In genomic region chr17:41739661-41740352, GRCh38 we compare ENCODE assay signal across 15 cellular contexts. TPM values are rescaled to one million over a fixed set of nuclear protein-coding genes. Genes with fewer than 3 reads are reported as not detected.
DNase-seq lines count a peak whose midpoint lies in the region; ATAC-seq, FAIRE-seq and TF ChIP-seq lines count a peak whose summit lies in the region.
"Had no signal": no experiment of that assay in that cellular context is flagged by ENCODE, and none has a peak within 500 bp of the region (broad histone marks: within the 10 kb centered on the region; RNA-seq: fewer than 3 reads in every experiment).

No MANE protein-coding gene starts in this region.

- H3K9me3 Mint-ChIP-seq in GM23338 = no peaks in the 10 kb centered on the region

- FAIRE-seq in A549 (lab: Jason Lieb, UNC) (no peak), RCC 7860 (lab: Jason Lieb, UNC) (no peak)

- H3K4me1 ChIP-seq in A549 = peaks cover 33% of the 10 kb centered on the region
- H3K4me1 ChIP-seq in GM23338 (ENCODE audit: insufficient read depth) = peaks cover 17% of the 10 kb centered on the region

- no peaks in the 10 kb centered on the region for H3K36me3 ChIP-seq in GM23338 (ENCODE audit: insufficient read depth)
- H3K36me3 ChIP-seq: right atrium auricular region, thoracic aorta had no signal

- DNase-seq in A549 (ENCODE audit: low read depth in 1 of 2, low spot score in 1 of 2) (peak; percentile 56 to 73), GM23338 (ENCODE audit: low spot score) (no peak), RCC 7860 (ENCODE audit: low spot score) (peak; percentile 33), fibroblast of the aortic adventitia (ENCODE audit: low read depth) (peak; percentile 5), lower leg skin (ENCODE audit: low spot score in 2 of 2) (no peak), T-helper 2 cell (no peak)
- DNase-seq: activated CD8-positive, alpha-beta memory T cell treated with anti-CD3 and anti-CD28 coated beads for 24 hours; activated naive CD4-positive, alpha-beta T cell treated with anti-CD3 and anti-CD28 coated beads, Interleukin-2, amount 50 U/mL, for 16 hours had no signal

- peak overlapping the region; percentile 68 to 85 for H3K27ac ChIP-seq in A549
- H3K27ac ChIP-seq in GM23338 (ENCODE audit: low read depth) = no peak overlapping the region
- H3K27ac ChIP-seq: right atrium auricular region, thoracic aorta had no signal

- no peak for TF ChIP-seq RAD21 in A549 (conservative IDR thresholded peaks at IDR 0.05 in 1 of 2, IDR thresholded peaks at IDR 0.05 in 1 of 2)

- POLR2A ChIA-PET in A549 (lab: Yijun Ruan, JAX) = interaction anchor here (1.3 kb wide), 1 partner anchor 51 kb away, joined by 3 read pairs; the partner anchor contains the start of gene EIF1

- no peaks in the 10 kb centered on the region for H4K20me1 ChIP-seq in GM23338 (replicated peaks; ENCODE audit: insufficient read depth)

- no peaks in the 10 kb centered on the region for H3K9me3 ChIP-seq in A549
- H3K9me3 ChIP-seq: right atrium auricular region, thoracic aorta had no signal

- peaks cover 31% of the 10 kb centered on the region for H3K27me3 ChIP-seq in GM23338 (ENCODE audit: insufficient read depth)

- no peak for TF ChIP-seq EP300 in A549 (IDR thresholded peaks at IDR 0.05)

- H3K4me1 Mint-ChIP-seq in GM23338 = peaks cover 18% of the 10 kb centered on the region

- WGBS in A549 (ENCODE audit: missing lambda C conversion rate) = 34% methylated on average over 8 of the region's 9 CpGs
- WGBS in lower leg skin, 2 donors = 58 to 62% methylated on average over 6 to 8 of the region's 9 CpGs

- intact Hi-C loops in lower leg skin (cut with DNase I; ENCODE audit: low total_unique reads) = no loop called here

- no peak overlapping the region for H3K27ac Mint-ChIP-seq in GM23338

- no peaks in the 10 kb centered on the region for H3K79me2 ChIP-seq in GM23338 (replicated peaks; ENCODE audit: insufficient read depth)

- ATAC-seq in A549 (peak; percentile 2 to 14; a peak in 3 of 6 replicates), GM23338 (no peak), HG02973 (IDR thresholded peaks at IDR 0.05; ENCODE audit: unreplicated experiment) (no peak), HG02840 (IDR thresholded peaks at IDR 0.05; ENCODE audit: low FRiP score, unreplicated experiment) (no peak)

- H3K4me3 ChIP-seq in A549 (no peak overlapping the region), GM23338 (no peak overlapping the region), fibroblast of the aortic adventitia (ENCODE audit: low read depth, low read length) (no peak overlapping the region), lower leg skin (ENCODE audit: low read depth, poor library complexity, severe bottlenecking) (no peak overlapping the region)
- H3K4me3 ChIP-seq: right atrium auricular region, thoracic aorta had no signal

- TF ChIP-seq CTCF in A549 (IDR thresholded peaks at IDR 0.05) = no peak
- TF ChIP-seq CTCF in GM23338 (conservative IDR thresholded peaks at IDR 0.05; ENCODE audit: low read depth in 2 of 2) = no peak
- no peak for TF ChIP-seq CTCF in fibroblast of the aortic adventitia (IDR thresholded peaks at IDR 0.05; ENCODE audit: insufficient read depth, low read length)
- TF ChIP-seq CTCF in lower leg skin (IDR thresholded peaks at IDR 0.05) = no peak

- H3F3A ChIP-seq in GM23338 (replicated peaks; ENCODE audit: low read depth) = no peaks in the 10 kb centered on the region; the same call in 1 of the 2 replicates

- CTCF ChIA-PET in A549 (lab: Yijun Ruan, JAX) = interaction anchor here (0.7 to 96.0 kb wide), 5 partner anchors 11 to 224 kb away, joined by 3 to 3262 read pairs (median 3); partner anchors contain the start of genes FKBP10, JUP and P3H4

- no peak for TF ChIP-seq POLR2A in A549 (IDR thresholded peaks at IDR 0.05; ENCODE audit: low read length)
- no peak for TF ChIP-seq POLR2A in lower leg skin (IDR thresholded peaks at IDR 0.05)

- H3K4me2 ChIP-seq in A549 (peak overlapping the region; percentile 43), GM23338 (no peak overlapping the region)

- H3K9me2 ChIP-seq in GM23338 (ENCODE audit: insufficient read depth) = no peaks in the 10 kb centered on the region

- peaks cover 2% of the 10 kb centered on the region; the same call in 1 of the 3 replicates for H3K36me3 Mint-ChIP-seq in GM23338 (ENCODE audit: low read depth)

- no peak overlapping the region; the same call in 2 of the 3 replicates for H3K4me3 Mint-ChIP-seq in GM23338

- peaks cover 35% of the 10 kb centered on the region for H3K27me3 Mint-ChIP-seq in GM23338 (ENCODE audit: insufficient read depth, low read depth, poor library complexity)

- peak overlapping the region; percentile 38; the same call in 1 of the 2 replicates for H2AFZ ChIP-seq in GM23338

TF ChIP-seq in A549, 52 proteins besides CTCF, POLR2A, EP300 and RAD21:
- TF ChIP-seq CBX2 (IDR thresholded peaks at IDR 0.05; ENCODE audit: borderline replicate concordance, low read depth) (no peak), FOSL2 (IDR thresholded peaks at IDR 0.05) (no peak), FOSL2 (CRISPR knock-in tag; IDR thresholded peaks at IDR 0.05) (peak; percentile 46)

TF ChIP-seq in GM23338, 12 proteins besides CTCF, POLR2A, EP300 and RAD21 (continues in another document):
- TF ChIP-seq JUNB (IDR thresholded peaks at IDR 0.05; ENCODE audit: unreplicated experiment) = no peak
- TF ChIP-seq STAT1 (IDR thresholded peaks at IDR 0.05; ENCODE audit: unreplicated experiment) = no peak
- TF ChIP-seq EZH2phosphoT487 (IDR thresholded peaks at IDR 0.05; ENCODE audit: unreplicated experiment) = no peak

RNA-seq across cellular contexts. Expression of gene HAP1, which starts 5.4 kb away (rescaled TPM):
- polyA plus RNA-seq in A549 (2011; rRNA removed) (2.0 and 2.2 TPM in 2 replicates), A549 (2017; fragmentation: RNase III; extraction: RNeasy Plus Mini Kit Qiagen cat#74134 plus additional on column Dnase treatment) (1.3 to 2.3 TPM (median 1.6 TPM) in 3 replicates), GM23338 (2016; fragmentation: Nextera tagmentation; extraction: Ambion mirVana) (1.4 and 1.6 TPM in 2 replicates)
- polyA plus RNA-seq in A549 (2012; cell fraction: cytosol; rRNA removed) = 0.86 and 1.2 TPM in 2 replicates
- 8.2 and 8.4 TPM in 2 replicates for polyA plus RNA-seq in A549 (2012; cell fraction: nucleus; rRNA removed)
- polyA minus RNA-seq in A549 (2011; rRNA and poly(A)+ RNA removed) = 0.66 and 1.2 TPM in 2 replicates
- 2.2 and 3.5 TPM in 2 replicates for total RNA-seq in GM23338 (2014; rRNA removed; shearing (Covaris generic))
- total RNA-seq in fibroblast of the aortic adventitia (ENCODE audit: low replicate concordance) (under 0.01 TPM in 1 of 2 replicates, not detected in the other), lower leg skin (1 to 10 TPM in 2 of 4 donors, under 1 TPM in 2; 0.75 to 1.8 (median 1.1) TPM)
- total RNA-seq: mononuclear cell had no signal

RNA-seq across cellular contexts. Expression of gene GAST, which starts 27.7 kb away (rescaled TPM):
- polyA plus RNA-seq in A549 (2011; rRNA removed) (not detected in 2 replicates), A549 (2017; fragmentation: RNase III; extraction: RNeasy Plus Mini Kit Qiagen cat#74134 plus additional on column Dnase treatment) (not detected in 3 replicates), GM23338 (2016; fragmentation: Nextera tagmentation; extraction: Ambion mirVana) (not detected in 2 replicates)
- polyA plus RNA-seq in A549 (2012; cell fraction: cytosol; rRNA removed) = not detected in 2 replicates
- not detected in 2 replicates for polyA plus RNA-seq in A549 (2012; cell fraction: nucleus; rRNA removed)
- not detected in 2 replicates for polyA minus RNA-seq in A549 (2011; rRNA and poly(A)+ RNA removed)
- not detected in 2 replicates for total RNA-seq in GM23338 (2014; rRNA removed; shearing (Covaris generic))
- total RNA-seq in fibroblast of the aortic adventitia (ENCODE audit: low replicate concordance) (not detected in 2 replicates), lower leg skin (not detected)
- total RNA-seq: dermis microvascular lymphatic vessel endothelial cell; mononuclear cell; right atrium auricular region; T-helper 1 cell treated with Interleukin-12 subunit alpha and Interleukin-12 subunit beta and Interleukin-4 antibody, amounts not matched to agents 30 ng/mL and 1 ng/mL, for 36 hours; thoracic aorta had no signal

RNA-seq across cellular contexts. Expression of gene JUP, which starts 46.7 kb away (rescaled TPM):
- polyA plus RNA-seq in A549 (2011; rRNA removed) (54.8 and 110 TPM in 2 replicates), A549 (2017; fragmentation: RNase III; extraction: RNeasy Plus Mini Kit Qiagen cat#74134 plus additional on column Dnase treatment) (63.3 to 127 TPM (median 107 TPM) in 3 replicates), GM23338 (2016; fragmentation: Nextera tagmentation; extraction: Ambion mirVana) (45.5 and 47.2 TPM in 2 replicates)
- polyA plus RNA-seq in A549 (2012; cell fraction: cytosol; rRNA removed) = 93.3 and 130 TPM in 2 replicates
- polyA plus RNA-seq in A549 (2012; cell fraction: nucleus; rRNA removed) = 256 and 307 TPM in 2 replicates
- 102 and 136 TPM in 2 replicates for polyA minus RNA-seq in A549 (2011; rRNA and poly(A)+ RNA removed)
- 160 and 177 TPM in 2 replicates for total RNA-seq in GM23338 (2014; rRNA removed; shearing (Covaris generic))
- total RNA-seq in fibroblast of the aortic adventitia (ENCODE audit: low replicate concordance) (4.7 and 8.9 TPM in 2 replicates), lower leg skin (1,000 to 10,000 TPM; 1,980 to 2,336 (median 2,116) TPM)

RNA-seq across cellular contexts. Expression of gene EIF1, which starts 51.1 kb away (rescaled TPM):
- polyA plus RNA-seq in A549 (2011; rRNA removed) (873 and 1,224 TPM in 2 replicates), A549 (2017; fragmentation: RNase III; extraction: RNeasy Plus Mini Kit Qiagen cat#74134 plus additional on column Dnase treatment) (827 to 920 TPM (median 834 TPM) in 3 replicates), GM23338 (2016; fragmentation: Nextera tagmentation; extraction: Ambion mirVana) (525 and 603 TPM in 2 replicates)
- polyA plus RNA-seq in A549 (2012; cell fraction: cytosol; rRNA removed) = 405 and 437 TPM in 2 replicates
- 286 and 291 TPM in 2 replicates for polyA plus RNA-seq in A549 (2012; cell fraction: nucleus; rRNA removed)
- polyA minus RNA-seq in A549 (2011; rRNA and poly(A)+ RNA removed) = 275 and 286 TPM in 2 replicates
- total RNA-seq in GM23338 (2014; rRNA removed; shearing (Covaris generic)) = 270 and 272 TPM in 2 replicates
- total RNA-seq in fibroblast of the aortic adventitia (ENCODE audit: low replicate concordance) (99.7 and 102 TPM in 2 replicates), lower leg skin (100 to 1,000 TPM; 211 to 299 (median 249) TPM)

Comparison
In these comparisons a context has a peak if more than half of its experiments do, and no peak if none do; other contexts are left out.
1. ATAC-seq: peak in A549 (2 of 2); none in GM23338 (single experiment), HG02973 (single experiment) and HG02840 (single experiment).
2. DNase-seq: peak in A549 (2 of 2), RCC 7860 (single experiment) and fibroblast of the aortic adventitia (single experiment); none in GM23338 (single experiment), lower leg skin (0 of 2) and T-helper 2 cell (0 of 5).
3. RNA of gene JUP, which starts 46.7 kb away (total RNA-seq): 1,980 to 2,336 TPM in lower leg skin and 160 to 177 TPM in GM23338; 4.7 to 8.9 TPM in fibroblast of the aortic adventitia; every median in the first group is over 10 times any median in the second.